6 cellular contexts compared by ENCODE assay signal in the genomic region with DNA sequence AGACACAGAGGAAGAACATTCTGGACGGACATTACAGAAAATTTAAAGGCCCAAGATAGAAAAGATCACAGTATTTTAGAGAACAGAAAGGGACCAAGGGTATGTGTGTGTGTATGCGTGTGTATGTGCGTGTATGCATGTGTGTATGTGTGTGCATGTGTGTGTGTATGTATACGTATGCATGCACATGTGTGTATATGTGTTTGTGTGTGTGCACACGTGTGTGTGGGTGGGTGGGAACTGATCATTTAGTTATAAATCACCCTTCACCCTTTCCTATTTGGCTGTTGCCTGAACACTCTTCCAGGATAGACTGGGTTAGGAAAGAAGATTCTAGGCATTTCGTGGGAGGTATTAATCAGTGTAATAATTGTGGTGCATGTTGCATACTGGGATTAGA.
"Had no signal": no experiment of that assay in that cellular context is flagged by ENCODE, and none has a peak within 500 bp of the region (broad histone marks: within the 10 kb centered on the region; RNA-seq: fewer than 3 reads in every experiment).

No MANE protein-coding gene starts in this region.

- H3K27ac ChIP-seq: HL-60, KMS-11 had no signal

- DNase-seq: IMR-90, KBM-7, KG1 had no signal

- H3K9ac ChIP-seq: KMS-11 had no signal

- H3K4me3 ChIP-seq: K562 had no signal

- H3K4me2 ChIP-seq: KMS-11 had no signal

- ATAC-seq: K562 had no signal

- FAIRE-seq: K562 had no signal
